1 cellular context compared by ENCODE assay signal in genomic region chr10:623477-624311, GRCh38.
TF ChIP-seq lines count a peak whose summit lies in the region.

No MANE protein-coding gene starts in this region.

TF ChIP-seq in HepG2, 621 proteins besides CTCF, POLR2A, EP300 and RAD21 (continued from another document):
- TF ChIP-seq HNF1A (IDR thresholded peaks at IDR 0.05; ENCODE audit: low read depth) (no peak), HNF1A (CRISPR knock-in tag; IDR thresholded peaks at IDR 0.05; ENCODE audit: borderline replicate concordance) (no peak), HNRNPUL1 (IDR thresholded peaks at IDR 0.05; ENCODE audit: low read depth, low read length) (no peak), ZNF33A (CRISPR knock-in tag; IDR thresholded peaks at IDR 0.05; ENCODE audit: borderline replicate concordance) (no peak), HMG20A (CRISPR knock-in tag; IDR thresholded peaks at IDR 0.05; ENCODE audit: borderline replicate concordance) (no peak), BRCA1 (CRISPR knock-in tag; IDR thresholded peaks at IDR 0.05) (no peak), ZNF564 (CRISPR knock-in tag; IDR thresholded peaks at IDR 0.05) (no peak), AKAP8 (CRISPR knock-in tag; IDR thresholded peaks at IDR 0.05) (no peak), CEBPG (CRISPR knock-in tag; IDR thresholded peaks at IDR 0.05) (no peak), HIVEP1 (CRISPR knock-in tag; IDR thresholded peaks at IDR 0.05) (no peak)
